12 cellular contexts compared by ENCODE assay signal in genomic region chr17:2085648-2085949, GRCh38. TPM values are rescaled to one million over a fixed set of nuclear protein-coding genes. Genes with fewer than 3 reads are reported as not detected.
A peak's percentile ranks its signal among the peaks of the same experiment; 100 is the strongest.
DNase-seq lines count a peak whose midpoint lies in the region; ATAC-seq and TF ChIP-seq lines count a peak whose summit lies in the region.
"Had no signal": no experiment of that assay in that cellular context is flagged by ENCODE, and none has a peak within 500 bp of the region (broad histone marks: within the 10 kb centered on the region; RNA-seq: fewer than 3 reads in every experiment).

No MANE protein-coding gene starts in this region.

- no peaks in the 10 kb centered on the region for H3K27me3 ChIP-seq in BLaER1
- no peaks in the 10 kb centered on the region for H3K27me3 ChIP-seq in cardiac muscle cell
- no peaks in the 10 kb centered on the region for H3K27me3 ChIP-seq in trophoblast cell (ENCODE audit: insufficient read depth, low read length)

- peak overlapping the region; percentile 9 for H4K91ac ChIP-seq in trophoblast cell (ENCODE audit: low read depth, low read length)

- H3K36me3 Mint-ChIP-seq in activated naive CD8-positive, alpha-beta T cell treated with anti-CD3 and anti-CD28 coated beads, Interleukin-2, amount 10 ng/mL, durations not matched to agents 7 days and 5 days = peaks cover 35% of the 10 kb centered on the region
- H3K36me3 Mint-ChIP-seq in natural killer cell treated with Interleukin-12 subunit alpha and Interleukin-12 subunit beta and Interleukin-15 and Interleukin-18, amount 100 ng/mL, for 72 hours = no peaks in the 10 kb centered on the region
- peaks cover 28% of the 10 kb centered on the region for H3K36me3 Mint-ChIP-seq in effector memory CD8-positive, alpha-beta T cell (ENCODE audit: insufficient read depth)

- no peak overlapping the region for H4K12ac ChIP-seq in trophoblast cell (ENCODE audit: low read depth, low read length)

- peak overlapping the region; percentile 12 for H2BK120ac ChIP-seq in trophoblast cell (ENCODE audit: insufficient read depth, low read length, poor library complexity)

- no peaks in the 10 kb centered on the region for H3K9me3 Mint-ChIP-seq in activated naive CD8-positive, alpha-beta T cell treated with anti-CD3 and anti-CD28 coated beads, Interleukin-2, amount 10 ng/mL, durations not matched to agents 7 days and 5 days
- no peaks in the 10 kb centered on the region for H3K9me3 Mint-ChIP-seq in natural killer cell treated with Interleukin-12 subunit alpha and Interleukin-12 subunit beta and Interleukin-15 and Interleukin-18, amount 100 ng/mL, for 72 hours
- H3K9me3 Mint-ChIP-seq in effector memory CD8-positive, alpha-beta T cell = no peaks in the 10 kb centered on the region
- H3K9me3 Mint-ChIP-seq: CD4-positive, alpha-beta T cell; IgD-negative memory B cell had no signal

- H3K27ac ChIP-seq in BLaER1 (peak overlapping the region; percentile 91), cardiac muscle cell (peak overlapping the region; percentile 96), trophoblast cell (ENCODE audit: low read depth, low read length) (peak overlapping the region; percentile 7)

- POLR2A ChIA-PET in activated naive CD8-positive, alpha-beta T cell treated with anti-CD3 and anti-CD28 coated beads, Interleukin-2, amount 10 ng/mL, durations not matched to agents 7 days and 5 days (lab: Charles Lee) = interaction anchor here (0.6 to 3.4 kb wide), 3 partner anchors 9 to 792 kb away, joined by 3 to 10 read pairs (median 4); partner anchors contain the start of gene HIC1

- no peak for ATAC-seq in activated naive CD8-positive, alpha-beta T cell treated with anti-CD3 and anti-CD28 coated beads, Interleukin-2, amount 10 ng/mL, durations not matched to agents 7 days and 5 days (ENCODE audit: low read depth)
- no peak for ATAC-seq in natural killer cell treated with Interleukin-12 subunit alpha and Interleukin-12 subunit beta and Interleukin-15 and Interleukin-18, amount 100 ng/mL, for 72 hours
- ATAC-seq in effector memory CD8-positive, alpha-beta T cell (replicated peaks) = no peak

- H3K4me3 Mint-ChIP-seq in activated naive CD8-positive, alpha-beta T cell treated with anti-CD3 and anti-CD28 coated beads, Interleukin-2, amount 10 ng/mL, durations not matched to agents 7 days and 5 days = peak overlapping the region; percentile 5
- H3K4me3 Mint-ChIP-seq in natural killer cell treated with Interleukin-12 subunit alpha and Interleukin-12 subunit beta and Interleukin-15 and Interleukin-18, amount 100 ng/mL, for 72 hours = no peak overlapping the region
- no peak overlapping the region for H3K4me3 Mint-ChIP-seq in effector memory CD8-positive, alpha-beta T cell
- H3K4me3 Mint-ChIP-seq: CD4-positive, alpha-beta T cell; IgD-negative memory B cell had no signal

- H3K4ac ChIP-seq in trophoblast cell (ENCODE audit: low read depth, low read length) = no peak overlapping the region

- H2BK5ac ChIP-seq in trophoblast cell (ENCODE audit: low read depth, low read length, poor library complexity) = no peak overlapping the region

- no peaks in the 10 kb centered on the region for H4K20me1 ChIP-seq in BLaER1

- H3K36me3 ChIP-seq in BLaER1 (peaks cover 41% of the 10 kb centered on the region), cardiac muscle cell (peaks cover 8% of the 10 kb centered on the region), trophoblast cell (ENCODE audit: control insufficient read depth in 1 of 2, insufficient read depth in 2 of 2, low read length in 2 of 2) (peaks cover 8% of the 10 kb centered on the region in 2 experiments)

- peak overlapping the region; percentile 32 for H3K27ac Mint-ChIP-seq in activated naive CD8-positive, alpha-beta T cell treated with anti-CD3 and anti-CD28 coated beads, Interleukin-2, amount 10 ng/mL, durations not matched to agents 7 days and 5 days
- no peak overlapping the region for H3K27ac Mint-ChIP-seq in natural killer cell treated with Interleukin-12 subunit alpha and Interleukin-12 subunit beta and Interleukin-15 and Interleukin-18, amount 100 ng/mL, for 72 hours
- H3K27ac Mint-ChIP-seq in effector memory CD8-positive, alpha-beta T cell = peak overlapping the region in 1 of 2 donors; percentile 81
- H3K27ac Mint-ChIP-seq: CD4-positive, alpha-beta T cell had no signal

- peak overlapping the region; percentile 16 for H2BK12ac ChIP-seq in trophoblast cell (ENCODE audit: low read length)

- no peak for DNase-seq in activated naive CD8-positive, alpha-beta T cell treated with anti-CD3 and anti-CD28 coated beads, Interleukin-2, amount 10 ng/mL, durations not matched to agents 7 days and 5 days
- DNase-seq in cardiac muscle cell (ENCODE audit: low read depth in 1 of 2, low spot score in 1 of 2) = peak in 1 of 2 donors; percentile 81
- no peak for DNase-seq in trophoblast cell
- DNase-seq in natural killer cell treated with Interleukin-12 subunit alpha and Interleukin-12 subunit beta and Interleukin-15 and Interleukin-18, amount 100 ng/mL, for 72 hours (ENCODE audit: low spot score) = no peak
- no peak for DNase-seq in activated effector memory CD4-positive, alpha-beta T cell treated with Interleukin-2 at 50 U/mL for 16 hours
- DNase-seq in occipital lobe (lab: John Stamatoyannopoulos, UW) = no peak
- no peak for DNase-seq in effector memory CD8-positive, alpha-beta T cell
- DNase-seq: activated T-cell treated with anti-CD3 and anti-CD28 coated beads, Interleukin-2, amount 50 U/mL, for 1 hour; CD4-positive, alpha-beta T cell; NCI-H345 had no signal

- H3K4me2 ChIP-seq in BLaER1 (peak overlapping the region; percentile 97), trophoblast cell (ENCODE audit: low read length) (no peak overlapping the region)

- peaks cover 77% of the 10 kb centered on the region for H3K4me1 Mint-ChIP-seq in activated naive CD8-positive, alpha-beta T cell treated with anti-CD3 and anti-CD28 coated beads, Interleukin-2, amount 10 ng/mL, durations not matched to agents 7 days and 5 days
- peaks cover 70 to 86% of the 10 kb centered on the region in 2 donors for H3K4me1 Mint-ChIP-seq in natural killer cell treated with Interleukin-12 subunit alpha and Interleukin-12 subunit beta and Interleukin-15 and Interleukin-18, amount 100 ng/mL, for 72 hours (ENCODE audit: low read depth in 2 of 2)
- H3K4me1 Mint-ChIP-seq in effector memory CD8-positive, alpha-beta T cell (ENCODE audit: low read depth in 2 of 2) = peaks cover 46 to 52% of the 10 kb centered on the region in 2 donors

- H3K4me3 ChIP-seq in BLaER1 = no peak overlapping the region
- H3K4me3 ChIP-seq in cardiac muscle cell = no peak overlapping the region
- no peak overlapping the region for H3K4me3 ChIP-seq in trophoblast cell (ENCODE audit: low read depth, low read length)

- WGBS in trophoblast cell (ENCODE audit: extremely low coverage, insufficient coverage, insufficient read length) = no CpG with 5 or more reads among the region's 5 CpGs

- no peak overlapping the region for H4K8ac ChIP-seq in trophoblast cell (ENCODE audit: low read depth, low read length)

- peaks cover 11% of the 10 kb centered on the region for H3K79me1 ChIP-seq in trophoblast cell (ENCODE audit: low read length)

- H3K9me3 ChIP-seq in BLaER1 = no peaks in the 10 kb centered on the region
- no peaks in the 10 kb centered on the region for H3K9me3 ChIP-seq in cardiac muscle cell (ENCODE audit: low read depth)
- no peaks in the 10 kb centered on the region for H3K9me3 ChIP-seq in trophoblast cell (ENCODE audit: insufficient read depth, low read depth, low read length)

- no peak overlapping the region for H2AK5ac ChIP-seq in trophoblast cell (ENCODE audit: low read length)

- no peak for TF ChIP-seq CTCF in cardiac muscle cell (IDR thresholded peaks at IDR 0.05; ENCODE audit: low read depth, low read length)

- no peak overlapping the region for H3K23ac ChIP-seq in trophoblast cell (ENCODE audit: low read length)

- H3K4me1 ChIP-seq in BLaER1 (peaks cover 73% of the 10 kb centered on the region), cardiac muscle cell (ENCODE audit: low read depth) (peaks cover 79% of the 10 kb centered on the region), trophoblast cell (ENCODE audit: control insufficient read depth in 1 of 2, insufficient read depth in 2 of 2, low read length in 2 of 2) (peaks cover 27 to 42% of the 10 kb centered on the region in 2 experiments)

- H3K27me3 Mint-ChIP-seq in activated naive CD8-positive, alpha-beta T cell treated with anti-CD3 and anti-CD28 coated beads, Interleukin-2, amount 10 ng/mL, durations not matched to agents 7 days and 5 days = no peaks in the 10 kb centered on the region
- no peaks in the 10 kb centered on the region for H3K27me3 Mint-ChIP-seq in natural killer cell treated with Interleukin-12 subunit alpha and Interleukin-12 subunit beta and Interleukin-15 and Interleukin-18, amount 100 ng/mL, for 72 hours
- no peaks in the 10 kb centered on the region for H3K27me3 Mint-ChIP-seq in effector memory CD8-positive, alpha-beta T cell
- H3K27me3 Mint-ChIP-seq: CD4-positive, alpha-beta T cell had no signal

- H3K9ac ChIP-seq in BLaER1 (peak overlapping the region; percentile 81; the same call in 1 of the 2 replicates), trophoblast cell (ENCODE audit: low read length) (no peak overlapping the region)

- H3K14ac ChIP-seq in trophoblast cell (ENCODE audit: low read length) = no peak overlapping the region

- no peaks in the 10 kb centered on the region for H3K79me2 ChIP-seq in trophoblast cell (ENCODE audit: control insufficient read depth, insufficient read depth, low read length, poor library complexity)

- no peak overlapping the region for H2AFZ ChIP-seq in trophoblast cell (ENCODE audit: insufficient read depth, low read length, poor library complexity)

- H3K18ac ChIP-seq in trophoblast cell (ENCODE audit: low read length) = peak overlapping the region; percentile 11

RNA-seq across cellular contexts. Expression of gene HIC1, which starts 30.7 kb away (rescaled TPM):
- total RNA-seq in activated naive CD8-positive, alpha-beta T cell treated with anti-CD3 and anti-CD28 coated beads, Interleukin-2, amount 10 ng/mL, durations not matched to agents 7 days and 5 days = 10 to 100 TPM; 62.1 to 64.3 TPM
- 2.6 and 3.7 TPM in 2 replicates for total RNA-seq in cardiac muscle cell
- 0.88 and 2.7 TPM in 2 replicates for polyA plus RNA-seq in cardiac muscle cell
- 1.4 and 1.7 TPM in 2 replicates for polyA plus RNA-seq in trophoblast cell (2013)
- total RNA-seq in natural killer cell treated with Interleukin-12 subunit alpha and Interleukin-12 subunit beta and Interleukin-15 and Interleukin-18, amount 100 ng/mL, for 72 hours = 10 to 100 TPM; 24.8 to 56.7 TPM
- 3.1 TPM for total RNA-seq in occipital lobe

RNA-seq across cellular contexts. Expression of gene OVCA2, which starts 43.8 kb away (rescaled TPM):
- total RNA-seq in activated naive CD8-positive, alpha-beta T cell treated with anti-CD3 and anti-CD28 coated beads, Interleukin-2, amount 10 ng/mL, durations not matched to agents 7 days and 5 days = 10 to 100 TPM; 32.0 to 35.5 TPM
- 36.8 and 48.4 TPM in 2 replicates for total RNA-seq in cardiac muscle cell
- polyA plus RNA-seq in cardiac muscle cell = 40.6 and 50.1 TPM in 2 replicates
- polyA plus RNA-seq in trophoblast cell (2013) = 40.2 and 44.9 TPM in 2 replicates
- total RNA-seq in natural killer cell treated with Interleukin-12 subunit alpha and Interleukin-12 subunit beta and Interleukin-15 and Interleukin-18, amount 100 ng/mL, for 72 hours = 10 to 100 TPM; 35.5 to 49.8 TPM
- 15.8 TPM for total RNA-seq in occipital lobe

RNA-seq across cellular contexts. Expression of gene DPH1, which starts 55.6 kb away (rescaled TPM):
- total RNA-seq in activated naive CD8-positive, alpha-beta T cell treated with anti-CD3 and anti-CD28 coated beads, Interleukin-2, amount 10 ng/mL, durations not matched to agents 7 days and 5 days = 10 to 100 TPM; 45.7 to 46.4 TPM
- 43.2 and 88.6 TPM in 2 replicates for total RNA-seq in cardiac muscle cell
- polyA plus RNA-seq in cardiac muscle cell = 59.5 and 94.5 TPM in 2 replicates
- 15.0 and 15.8 TPM in 2 replicates for polyA plus RNA-seq in trophoblast cell (2013)
- 10 to 100 TPM; 32.5 to 34.7 TPM for total RNA-seq in natural killer cell treated with Interleukin-12 subunit alpha and Interleukin-12 subunit beta and Interleukin-15 and Interleukin-18, amount 100 ng/mL, for 72 hours
- 20.7 TPM for total RNA-seq in occipital lobe

Comparison
In these comparisons a context has a peak if more than half of its experiments do, and no peak if none do; other contexts are left out.
1. H3K27ac ChIP-seq: peak in every context shown above with its lines; median percentile 96 in cardiac muscle cell; 91 in BLaER1; 7 in trophoblast cell.